ENCODE assay signal across 31 cellular contexts in the genomic region with DNA sequence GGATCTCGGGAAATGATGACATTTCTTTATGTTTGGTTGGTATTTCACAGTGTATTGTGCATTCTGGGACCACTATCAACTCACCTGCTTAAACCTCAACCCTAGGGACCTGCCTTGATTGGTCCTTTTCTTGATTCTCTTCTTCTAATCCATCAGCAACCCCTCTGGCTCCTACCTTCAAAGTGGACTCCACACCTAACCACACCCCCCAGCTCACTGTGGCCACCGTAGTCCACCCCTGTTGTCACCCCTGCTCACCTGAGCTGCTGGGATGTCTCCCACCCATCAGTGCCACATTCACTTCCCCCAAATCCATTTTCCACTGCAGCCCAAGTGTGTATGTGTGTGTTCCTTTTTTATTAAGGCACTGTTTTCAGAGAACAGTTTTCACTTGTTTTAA.
"Had no signal": no experiment of that assay in that cellular context is flagged by ENCODE, and none has a peak within 500 bp of the region (broad histone marks: within the 10 kb centered on the region; RNA-seq: fewer than 3 reads in every experiment).

No MANE protein-coding gene starts in this region.

- H3K27me3 Mint-ChIP-seq: natural killer cell treated with Interleukin-12 subunit alpha and Interleukin-12 subunit beta and Interleukin-15 and Interleukin-18, amount 100 ng/mL, for 72 hours; stimulated activated memory B cell treated with anti-CD40 and anti-IgM and Interleukin-4, amounts not matched to agents 10 μg/mL and 1 μg/mL and 100 μg/mL, for 72 hours had no signal

- H3K4me1 ChIP-seq: parathyroid adenoma, psoas muscle, right lobe of liver, sigmoid colon, tibial artery, transverse colon, upper lobe of right lung, uterus had no signal

- H3K9me3 ChIP-seq: neutrophil, psoas muscle, right lobe of liver, sigmoid colon, suprapubic skin, testis, tibial artery, transverse colon, upper lobe of right lung, uterus had no signal

- H3K27ac ChIP-seq: neutrophil, ovary, parathyroid adenoma, psoas muscle, right lobe of liver, sigmoid colon, suprapubic skin, testis, tibial artery, transverse colon, upper lobe of right lung, uterus had no signal

- H3K4me3 Mint-ChIP-seq: naive thymus-derived CD8-positive, alpha-beta T cell; natural killer cell treated with Interleukin-12 subunit alpha and Interleukin-12 subunit beta and Interleukin-15 and Interleukin-18, amount 100 ng/mL, for 72 hours; nephron progenitor cell; neural crest cell; stimulated activated memory B cell treated with anti-CD40 and anti-IgM and Interleukin-4, amounts not matched to agents 10 μg/mL and 1 μg/mL and 100 μg/mL, for 72 hours; stimulated activated naive CD8-positive, alpha-beta T cell treated with anti-CD3 and anti-CD28 coated beads, Interleukin-15, amount 100 ng/mL, for 72 hours; type B pancreatic cell had no signal

- H3K4me1 Mint-ChIP-seq: stimulated activated naive CD8-positive, alpha-beta T cell treated with anti-CD3 and anti-CD28 coated beads, Interleukin-15, amount 100 ng/mL, for 72 hours had no signal

- H3K27ac Mint-ChIP-seq: naive thymus-derived CD8-positive, alpha-beta T cell; natural killer cell treated with Interleukin-12 subunit alpha and Interleukin-12 subunit beta and Interleukin-15 and Interleukin-18, amount 100 ng/mL, for 72 hours; nephron progenitor cell; progenitor cell of endocrine pancreas; stimulated activated memory B cell treated with anti-CD40 and anti-IgM and Interleukin-4, amounts not matched to agents 10 μg/mL and 1 μg/mL and 100 μg/mL, for 72 hours; type B pancreatic cell had no signal

- H3K36me3 ChIP-seq: neutrophil, ovary, right lobe of liver, sigmoid colon, suprapubic skin, tibial artery, transverse colon, upper lobe of right lung, uterus had no signal

- H3K79me2 ChIP-seq: parathyroid adenoma had no signal

- DNase-seq: naive thymus-derived CD8-positive, alpha-beta T cell; nephron progenitor cell; nucleus accumbens; ovary; posterior cingulate gyrus; psoas muscle; right cardiac atrium; right lobe of liver; sigmoid colon; small intestine; stimulated activated CD4-positive, alpha-beta T cell treated with anti-CD3 and anti-CD28 coated beads, Interleukin-15, amount 100 ng/mL, for 24 hours; stimulated activated CD4-positive, alpha-beta T cell treated with anti-CD3 and anti-CD28 coated beads, Interleukin-2, amount 100 ng/mL, for 24 hours; stimulated activated CD4-positive, alpha-beta T cell treated with anti-CD3 and anti-CD28 coated beads, Interleukin-2, amount 100 ng/mL, for 48 hours; stimulated activated CD4-positive, alpha-beta T cell treated with anti-CD3 and anti-CD28 coated beads, Interleukin-4, amount 100 ng/mL, for 24 hours; stimulated activated naive CD4-positive, alpha-beta T cell; stimulated activated naive CD8-positive, alpha-beta T cell treated with anti-CD3 and anti-CD28 coated beads, Interleukin-15, amount 100 ng/mL, for 72 hours; stimulated activated naive CD8-positive, alpha-beta T cell treated with anti-CD3 and anti-CD28 coated beads, Interleukin-15, Interleukin-2, amounts not matched to agents 100 U/mL and 50 U/mL, for 24 hours; substantia nigra; testis; tibial artery; transverse colon; upper lobe of right lung; uterus had no signal

- H3K4me3 ChIP-seq: ovary, psoas muscle, right lobe of liver, sigmoid colon, suprapubic skin, testis, tibial artery, transverse colon, upper lobe of right lung, uterus had no signal

- H3K9ac ChIP-seq: parathyroid adenoma had no signal

- H2AFZ ChIP-seq: parathyroid adenoma had no signal

- H3K36me3 Mint-ChIP-seq: naive thymus-derived CD8-positive, alpha-beta T cell; natural killer cell treated with Interleukin-12 subunit alpha and Interleukin-12 subunit beta and Interleukin-15 and Interleukin-18, amount 100 ng/mL, for 72 hours; stimulated activated memory B cell treated with anti-CD40 and anti-IgM and Interleukin-4, amounts not matched to agents 10 μg/mL and 1 μg/mL and 100 μg/mL, for 72 hours; type B pancreatic cell had no signal

- H3K9me3 Mint-ChIP-seq: natural killer cell treated with Interleukin-12 subunit alpha and Interleukin-12 subunit beta and Interleukin-15 and Interleukin-18, amount 100 ng/mL, for 72 hours; stimulated activated memory B cell treated with anti-CD40 and anti-IgM and Interleukin-4, amounts not matched to agents 10 μg/mL and 1 μg/mL and 100 μg/mL, for 72 hours had no signal

- H3K27me3 ChIP-seq: ovary, right lobe of liver, sigmoid colon, suprapubic skin, testis, tibial artery, transverse colon, upper lobe of right lung, uterus had no signal
